In the genomic region with DNA sequence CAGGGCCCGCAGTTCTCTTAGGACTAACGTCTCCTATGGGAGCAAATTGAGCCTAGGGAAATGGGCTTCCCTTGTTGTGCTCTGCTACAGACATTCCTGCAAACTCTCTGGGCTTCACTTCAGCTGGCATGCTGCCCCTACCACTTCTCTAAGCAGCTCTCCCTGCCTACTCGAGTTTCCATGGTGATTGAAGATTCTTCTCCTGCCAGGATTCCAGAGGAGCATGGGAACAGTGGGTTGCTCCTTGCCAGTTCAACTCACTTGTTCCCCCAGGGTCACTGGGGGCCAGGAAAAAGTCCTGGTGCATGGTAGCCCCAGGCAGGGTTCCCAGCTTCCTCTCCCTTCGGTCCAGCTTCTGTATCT, we compare ENCODE assay signal across 19 cellular contexts. TPM values are rescaled to one million over a fixed set of nuclear protein-coding genes. Genes with fewer than 3 reads are reported as not detected.
DNase-seq lines count a peak whose midpoint lies in the region; ATAC-seq and TF ChIP-seq lines count a peak whose summit lies in the region.
"Had no signal": no experiment of that assay in that cellular context is flagged by ENCODE, and none has a peak within 500 bp of the region (broad histone marks: within the 10 kb centered on the region; RNA-seq: fewer than 3 reads in every experiment).

No MANE protein-coding gene starts in this region.

- H3K27ac Mint-ChIP-seq in natural killer cell, result no peak overlapping the region
- H3K27ac Mint-ChIP-seq: activated CD4-positive, alpha-beta memory T cell treated with anti-CD3 and anti-CD28 coated beads, Interleukin-2, amount 10 ng/mL, durations not matched to agents 7 days and 5 days; activated naive CD8-positive, alpha-beta T cell treated with anti-CD3 and anti-CD28 coated beads, Interleukin-2, amount 50 U/mL, for 24 hours; activated T-helper 1 cell treated with anti-CD3 and anti-CD28 coated beads, Interleukin-12 subunit alpha, Interleukin-12 subunit beta, Interleukin-2, Interleukin-4 antibody, amounts not matched to agents 30 ng/mL and 10 ng/mL and 1 ng/mL, durations not matched to agents 14 hours and 24 hours and 36 hours had no signal

- no peak for TF ChIP-seq CTCF in fibroblast of pulmonary artery (IDR thresholded peaks at IDR 0.05; ENCODE audit: low read length, missing control alignments)
- TF ChIP-seq CTCF in natural killer cell (IDR thresholded peaks at IDR 0.05), result no peak

- no peak for ATAC-seq in natural killer cell
- ATAC-seq: activated naive CD8-positive, alpha-beta T cell treated with anti-CD3 and anti-CD28 coated beads, Interleukin-2, amount 50 U/mL, for 24 hours; Panc1 had no signal

- H3K9me3 Mint-ChIP-seq in natural killer cell, result peaks cover 5% of the 10 kb centered on the region in 2 donors
- H3K9me3 Mint-ChIP-seq: activated CD4-positive, alpha-beta memory T cell treated with anti-CD3 and anti-CD28 coated beads, Interleukin-2, amount 10 ng/mL, durations not matched to agents 7 days and 5 days; activated naive CD8-positive, alpha-beta T cell treated with anti-CD3 and anti-CD28 coated beads, Interleukin-2, amount 50 U/mL, for 24 hours; activated T-helper 1 cell treated with anti-CD3 and anti-CD28 coated beads, Interleukin-12 subunit alpha, Interleukin-12 subunit beta, Interleukin-2, Interleukin-4 antibody, amounts not matched to agents 30 ng/mL and 10 ng/mL and 1 ng/mL, durations not matched to agents 14 hours and 24 hours and 36 hours had no signal

- DNase-seq in GM04504 (ENCODE audit: low read depth) (peak; percentile 5), fibroblast of pulmonary artery (ENCODE audit: low read depth) (peak; percentile 17), putamen (ENCODE audit: low spot score) (peak; percentile 75), natural killer cell (no peak), D341Med (ENCODE audit: low spot score) (no peak)
- DNase-seq in effector CD4-positive, alpha-beta T cell, result no peak
- no peak for DNase-seq in stimulated activated naive CD4-positive, alpha-beta T cell treated with Interleukin-2 at 50 U/mL for 16 hours (lab: John Stamatoyannopoulos, UW)
- DNase-seq: activated CD4-positive, alpha-beta memory T cell treated with anti-CD3 and anti-CD28 coated beads, Interleukin-2, amount 10 ng/mL, durations not matched to agents 7 days and 5 days; activated naive CD8-positive, alpha-beta T cell treated with anti-CD3 and anti-CD28 coated beads, Interleukin-2, amount 50 U/mL, for 24 hours; cortex of kidney; erythroblast; MM.1S; NCI-H1930; NCI-H526 had no signal

- H3K4me3 ChIP-seq in fibroblast of pulmonary artery (replicated peaks; ENCODE audit: low read depth, low read length), result no peak overlapping the region
- H3K4me3 ChIP-seq: BLaER1, thoracic aorta had no signal

- no peaks in the 10 kb centered on the region for H3K4me1 Mint-ChIP-seq in natural killer cell
- H3K4me1 Mint-ChIP-seq: activated CD4-positive, alpha-beta memory T cell treated with anti-CD3 and anti-CD28 coated beads, Interleukin-2, amount 10 ng/mL, durations not matched to agents 7 days and 5 days; activated naive CD8-positive, alpha-beta T cell treated with anti-CD3 and anti-CD28 coated beads, Interleukin-2, amount 50 U/mL, for 24 hours had no signal

- intact Hi-C loops in natural killer cell (cut with micrococcal nuclease), result no loop called here

- no peak overlapping the region for H3K4me3 Mint-ChIP-seq in natural killer cell
- H3K4me3 Mint-ChIP-seq: activated CD4-positive, alpha-beta memory T cell treated with anti-CD3 and anti-CD28 coated beads, Interleukin-2, amount 10 ng/mL, durations not matched to agents 7 days and 5 days; activated naive CD8-positive, alpha-beta T cell treated with anti-CD3 and anti-CD28 coated beads, Interleukin-2, amount 50 U/mL, for 24 hours; activated T-helper 1 cell treated with anti-CD3 and anti-CD28 coated beads, Interleukin-12 subunit alpha, Interleukin-12 subunit beta, Interleukin-2, Interleukin-4 antibody, amounts not matched to agents 30 ng/mL and 10 ng/mL and 1 ng/mL, durations not matched to agents 14 hours and 24 hours and 36 hours had no signal

- H3K36me3 Mint-ChIP-seq in natural killer cell, result no peaks in the 10 kb centered on the region

- H3K27me3 Mint-ChIP-seq in natural killer cell (ENCODE audit: low read depth in 2 of 2), result peaks cover 0 to 2% of the 10 kb centered on the region in 2 donors

- H3K27ac ChIP-seq in angular gyrus (ENCODE audit: low read depth, low read length), result peak overlapping the region; percentile 56
- H3K27ac ChIP-seq: BLaER1, thoracic aorta had no signal

RNA-seq across cellular contexts. Expression of gene WDR17, which starts 21.1 kb away (rescaled TPM):
- total RNA-seq in natural killer cell, result under 1 TPM; 0.07 to 0.38 (median 0.12) TPM

Comparison
In these comparisons a context has a peak if more than half of its experiments do, and no peak if none do; other contexts are left out.
1. DNase-seq: peak in GM04504 (single experiment), fibroblast of pulmonary artery (single experiment) and putamen (single experiment); none in effector CD4-positive, alpha-beta T cell (single experiment), natural killer cell (single experiment), stimulated activated naive CD4-positive, alpha-beta T cell treated with Interleukin-2 at 50 U/mL for 16 hours (single experiment) and D341Med (single experiment).